In the genomic region with DNA sequence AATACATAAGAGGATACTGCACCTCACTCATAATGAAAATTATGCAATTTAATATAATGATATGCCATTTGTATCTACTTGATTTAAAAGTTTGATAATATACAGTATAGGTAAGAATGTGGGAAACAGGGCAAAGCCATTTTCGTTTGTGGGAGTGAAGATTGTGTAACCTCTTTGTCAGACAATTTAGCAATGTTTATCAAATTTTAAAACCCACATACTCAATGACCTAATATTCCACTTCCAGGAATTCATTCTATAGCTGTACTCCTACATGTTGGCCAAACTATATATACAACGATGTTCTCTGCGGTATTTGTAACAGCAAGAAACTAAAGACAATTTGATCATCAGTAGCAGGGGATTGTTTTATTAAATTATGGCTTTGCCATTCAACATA, we compare ENCODE assay signal across 1 cellular context.
TF ChIP-seq lines count a peak whose summit lies in the region.

No MANE protein-coding gene starts in this region.

TF ChIP-seq in K562, 482 proteins besides CTCF, POLR2A, EP300 and RAD21 (continued from another document):
- TF ChIP-seq SMARCA4 (IDR thresholded peaks at IDR 0.05) (peak; percentile 64; the same call in 1 of the 2 replicates), SMARCE1 (IDR thresholded peaks at IDR 0.05) (peak; percentile 72; the same call in 1 of the 2 replicates)
